ENCODE assay signal across 1 cellular context in the genomic region with DNA sequence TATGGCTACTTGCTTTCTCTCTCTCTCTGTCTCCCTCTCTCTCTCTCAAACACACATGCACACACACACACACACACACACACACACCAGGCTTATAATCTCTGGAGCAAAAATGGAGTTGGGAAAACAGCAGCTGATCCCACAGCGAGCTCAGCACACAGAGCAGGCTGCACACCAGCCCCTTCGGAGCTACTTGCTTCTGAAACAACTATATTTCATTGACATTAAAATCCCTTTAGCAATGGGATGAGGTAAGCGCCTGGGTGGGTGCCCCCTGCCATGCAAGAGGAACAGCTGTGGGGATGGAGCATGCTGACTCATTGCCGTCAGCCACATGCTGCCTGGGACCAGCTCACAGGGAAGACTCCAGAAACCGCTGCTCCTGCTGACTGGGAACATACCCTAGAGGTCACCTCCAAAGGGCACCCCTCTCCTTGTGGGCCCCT.
TF ChIP-seq lines count a peak whose summit lies in the region.

No MANE protein-coding gene starts in this region.

TF ChIP-seq in HepG2, 621 proteins besides CTCF, POLR2A, EP300 and RAD21 (continued from another document):
- TF ChIP-seq, protein P1, sequence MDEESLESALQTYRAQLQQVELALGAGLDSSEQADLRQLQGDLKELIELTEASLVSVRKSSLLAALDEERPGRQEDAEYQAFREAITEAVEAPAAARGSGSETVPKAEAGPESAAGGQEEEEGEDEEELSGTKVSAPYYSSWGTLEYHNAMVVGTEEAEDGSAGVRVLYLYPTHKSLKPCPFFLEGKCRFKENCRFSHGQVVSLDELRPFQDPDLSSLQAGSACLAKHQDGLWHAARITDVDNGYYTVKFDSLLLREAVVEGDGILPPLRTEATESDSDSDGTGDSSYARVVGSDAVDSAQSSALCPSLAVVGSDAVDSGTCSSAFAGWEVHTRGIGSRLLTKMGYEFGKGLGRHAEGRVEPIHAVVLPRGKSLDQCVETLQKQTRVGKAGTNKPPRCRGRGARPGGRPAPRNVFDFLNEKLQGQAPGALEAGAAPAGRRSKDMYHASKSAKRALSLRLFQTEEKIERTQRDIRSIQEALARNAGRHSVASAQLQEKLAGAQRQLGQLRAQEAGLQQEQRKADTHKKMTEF (CRISPR knock-in tag; IDR thresholded peaks at IDR 0.05), result no peak
- TF ChIP-seq ZEB1 (IDR thresholded peaks at IDR 0.05; ENCODE audit: insufficient replicate concordance, low read depth) (no peak), POLR2AphosphoS5 (IDR thresholded peaks at IDR 0.05; ENCODE audit: low read depth, low read length) (no peak)
